ENCODE assay signal across 1 cellular context in genomic region chr2:238644095-238645081, GRCh38.
TF ChIP-seq lines count a peak whose summit lies in the region.

No MANE protein-coding gene starts in this region.

TF ChIP-seq in SK-N-SH, 30 proteins besides CTCF, POLR2A, EP300 and RAD21 (continued from another document):
- no peak for TF ChIP-seq TAF1 (IDR thresholded peaks at IDR 0.05; ENCODE audit: borderline replicate concordance, low read depth, low read length)
- peak; percentile 89 for TF ChIP-seq FOSL2 (IDR thresholded peaks at IDR 0.05; ENCODE audit: borderline replicate concordance, low read depth)
- peak; percentile 7; the same call in 1 of the 2 replicates for TF ChIP-seq GABPA (IDR thresholded peaks at IDR 0.05; ENCODE audit: low read depth)
- TF ChIP-seq USF2 (IDR thresholded peaks at IDR 0.05; ENCODE audit: borderline replicate concordance, low read depth, low read length), result no peak
- no peak for TF ChIP-seq RFX5 (IDR thresholded peaks at IDR 0.05; ENCODE audit: low read length)
- no peak for TF ChIP-seq GATA2 (CRISPR knock-in tag; IDR thresholded peaks at IDR 0.05)
- TF ChIP-seq ZBTB33 (IDR thresholded peaks at IDR 0.05; ENCODE audit: borderline replicate concordance, low read depth), result no peak
- TF ChIP-seq NFIC (IDR thresholded peaks at IDR 0.05; ENCODE audit: borderline replicate concordance), result peak; percentile 65; the same call in 1 of the 2 replicates
- TF ChIP-seq SIN3A (IDR thresholded peaks at IDR 0.05; ENCODE audit: borderline replicate concordance, low read depth, low read length), result no peak
- TF ChIP-seq TEAD4 (IDR thresholded peaks at IDR 0.05; ENCODE audit: borderline replicate concordance, insufficient read depth), result peak; percentile 13; the same call in 1 of the 2 replicates
- no peak for TF ChIP-seq ELF1 (IDR thresholded peaks at IDR 0.05)
- peak; percentile 24 for TF ChIP-seq MAX (IDR thresholded peaks at IDR 0.05; ENCODE audit: low read depth)
